Comparison of ENCODE assay signal across 9 cellular contexts in the genomic region with DNA sequence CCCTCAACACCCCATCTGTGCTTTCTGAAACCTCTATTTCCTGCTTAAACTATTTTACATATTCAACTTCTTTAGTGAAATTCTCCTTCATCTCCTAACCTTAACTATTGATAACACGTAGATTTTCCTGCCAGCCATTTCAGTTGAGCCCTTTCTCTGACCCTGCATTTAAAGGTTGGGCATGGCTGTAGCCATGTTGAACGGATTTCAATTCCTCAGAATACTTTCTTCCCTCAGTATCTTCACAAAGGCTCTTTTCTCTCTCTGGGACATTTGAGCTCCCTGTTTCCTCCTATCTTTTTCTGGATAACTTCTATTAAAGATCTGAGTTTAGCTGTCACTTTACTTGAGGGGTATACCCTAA. TPM values are rescaled to one million over a fixed set of nuclear protein-coding genes. Genes with fewer than 3 reads are reported as not detected.
DNase-seq lines count a peak whose midpoint lies in the region; ATAC-seq and TF ChIP-seq lines count a peak whose summit lies in the region.
"Had no signal": no experiment of that assay in that cellular context is flagged by ENCODE, and none has a peak within 500 bp of the region (broad histone marks: within the 10 kb centered on the region; RNA-seq: fewer than 3 reads in every experiment).

No MANE protein-coding gene starts in this region.

- peaks cover 18 to 49% (median 43%) of the 10 kb centered on the region in 4 donors for H3K4me1 ChIP-seq in esophagus muscularis mucosa
- H3K4me1 ChIP-seq in prostate gland (replicated peaks), result peaks cover 8% of the 10 kb centered on the region

- POLR2A ChIA-PET in RWPE1 (lab: Yijun Ruan, JAX; ENCODE audit: low non-redundant PET), result no interaction called here

- ATAC-seq in HG03457 (IDR thresholded peaks at IDR 0.05; ENCODE audit: unreplicated experiment), result no peak

- DNase-seq in GM06990 (ENCODE audit: extremely low read depth, insufficient read length), result no peak
- no peak for DNase-seq in RWPE1 (ENCODE audit: low spot score)
- DNase-seq in esophagus muscularis mucosa (ENCODE audit: extremely low spot score), result no peak
- DNase-seq in prostate gland (ENCODE audit: low spot score), result no peak
- no peak for DNase-seq in NCI-H82 (lab: John Stamatoyannopoulos, UW)
- no peak for DNase-seq in NCI-H146 (lab: John Stamatoyannopoulos, UW)
- DNase-seq in superior temporal gyrus (ENCODE audit: extremely low spot score), result no peak
- DNase-seq: NCI-H1436 treated with DMSO at 0.1 percent for 48 hours had no signal

- TF ChIP-seq EP300 in esophagus muscularis mucosa (IDR thresholded peaks at IDR 0.05), result no peak

- WGBS in esophagus muscularis mucosa, result 59% methylated on average over 2 of the region's 2 CpGs
- WGBS in prostate gland, result 62% methylated on average over 2 of the region's 2 CpGs

- CTCF ChIA-PET in RWPE1 (lab: Yijun Ruan, JAX), result no interaction called here

- H3K27ac ChIP-seq in RWPE1 (peak overlapping the region; percentile 88; the same call in 1 of the 2 replicates), esophagus muscularis mucosa (replicated peaks in 1 of 4) (peak overlapping the region in 3 of 4 donors; percentile 85 to 91 (median 86)), prostate gland (no peak overlapping the region)

- H3K36me3 ChIP-seq in GM06990 (ENCODE audit: control insufficient read depth, insufficient read depth, low read length) (no peaks in the 10 kb centered on the region), esophagus muscularis mucosa (peaks cover 0 to 12% (median 6%) of the 10 kb centered on the region in 4 donors), prostate gland (no peaks in the 10 kb centered on the region)

- no peak for TF ChIP-seq CTCF in GM06990 (IDR thresholded peaks at IDR 0.05; ENCODE audit: insufficient read depth, low read length, poor library complexity, severe bottlenecking)
- no peak for TF ChIP-seq CTCF in RWPE1 (conservative IDR thresholded peaks at IDR 0.05; ENCODE audit: low read depth)
- TF ChIP-seq CTCF in esophagus muscularis mucosa (IDR thresholded peaks at IDR 0.05), result no peak
- TF ChIP-seq CTCF in prostate gland (IDR thresholded peaks at IDR 0.05), result no peak

- no peaks in the 10 kb centered on the region for H3K9me3 ChIP-seq in esophagus muscularis mucosa
- no peaks in the 10 kb centered on the region for H3K9me3 ChIP-seq in prostate gland

- H3K4me3 ChIP-seq in GM06990 (replicated peaks; ENCODE audit: low read depth, low read length), result peak overlapping the region; percentile 99
- peak overlapping the region; percentile 67 to 89 (median 76) for H3K4me3 ChIP-seq in esophagus muscularis mucosa
- peak overlapping the region; percentile 50 to 51 for H3K4me3 ChIP-seq in prostate gland

- no peak for TF ChIP-seq POLR2A in esophagus muscularis mucosa (IDR thresholded peaks at IDR 0.05; ENCODE audit: low read depth)
- TF ChIP-seq POLR2A in prostate gland (IDR thresholded peaks at IDR 0.05), result no peak

- intact Hi-C loops in esophagus muscularis mucosa (cut with DNase I) (loop anchor here (2.0 to 10.0 kb wide), 3 partner anchors 88 to 185 kb away; a partner anchor contains a TSS), prostate gland (cut with DNase I) (loop anchor here (5.0 kb wide), 2 partner anchors 90 to 185 kb away; a partner anchor contains a TSS)

- H3K27me3 ChIP-seq in GM06990 (replicated peaks; ENCODE audit: control insufficient read depth, insufficient read depth, low read length) (no peaks in the 10 kb centered on the region), esophagus muscularis mucosa (no peaks in the 10 kb centered on the region), prostate gland (replicated peaks; ENCODE audit: insufficient read depth) (no peaks in the 10 kb centered on the region)

RNA-seq across cellular contexts. Expression of a gene that starts 1.2 kb away (rescaled TPM):
- total RNA-seq in esophagus muscularis mucosa, result 10 to 100 TPM; 40.0 to 45.3 (median 42.1) TPM
- 10 to 100 TPM; 52.1 to 54.7 TPM for total RNA-seq in prostate gland

RNA-seq across cellular contexts. Expression of a gene that starts 1.3 kb away (rescaled TPM):
- total RNA-seq in esophagus muscularis mucosa (10 to 100 TPM; 36.3 to 71.0 (median 42.4) TPM), prostate gland (10 to 100 TPM; 31.4 to 49.7 TPM)

Comparison
In these comparisons a context has a peak if more than half of its experiments do, and no peak if none do; other contexts are left out.
1. H3K27ac ChIP-seq: peak in RWPE1 (single experiment) and esophagus muscularis mucosa (3 of 4); none in prostate gland (0 of 2).
2. Peak in every context shown above with its lines, with median percentiles within 50 percentile points of each other: H3K4me3 ChIP-seq.